ENCODE assay signal across 8 cellular contexts in the genomic region with DNA sequence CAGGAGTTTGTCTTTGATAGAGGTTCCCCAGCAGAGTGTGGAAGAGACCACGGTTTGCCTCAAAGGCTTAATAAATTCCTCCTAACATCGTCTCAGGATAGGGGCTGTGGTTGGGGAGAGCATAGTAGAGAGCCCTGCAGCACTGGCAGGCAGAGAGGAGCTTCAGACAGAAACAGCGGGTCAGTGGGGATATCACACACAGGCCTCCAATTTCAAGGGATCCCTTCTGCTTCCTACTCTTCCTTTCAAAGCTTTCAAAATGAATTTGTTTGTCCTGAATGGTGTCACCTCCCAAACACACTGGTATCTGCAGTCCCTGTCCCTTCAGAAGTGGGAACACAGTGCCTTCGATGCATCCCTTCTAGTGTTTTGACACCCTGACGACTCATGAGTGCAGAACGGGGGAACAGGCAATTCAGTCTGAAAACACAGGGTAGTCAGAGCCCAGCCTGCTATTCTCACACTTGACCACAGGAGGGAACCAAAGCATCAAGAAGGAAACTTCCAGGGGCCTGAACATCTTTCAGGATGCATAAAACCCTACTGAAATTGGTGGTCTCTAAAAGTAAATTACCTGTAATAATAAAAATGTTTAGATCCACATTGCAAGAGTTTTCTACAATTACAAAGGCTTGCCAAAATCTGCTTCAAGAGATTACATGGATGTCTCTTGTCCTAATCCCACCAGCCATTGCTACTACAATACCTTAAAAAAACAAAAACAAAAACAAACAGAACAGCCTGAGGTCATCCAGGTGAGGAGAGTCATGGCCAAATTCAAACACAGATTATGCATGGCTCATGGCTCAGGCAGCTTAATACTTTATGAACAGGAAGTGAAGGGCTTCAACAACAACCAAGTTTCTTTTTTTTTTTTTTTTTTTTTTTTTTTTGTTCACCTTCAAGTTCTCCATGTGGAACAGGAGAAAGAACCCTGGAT. TPM values are rescaled to one million over a fixed set of nuclear protein-coding genes. Genes with fewer than 3 reads are reported as not detected.
DNase-seq lines count a peak whose midpoint lies in the region; ATAC-seq, FAIRE-seq and TF ChIP-seq lines count a peak whose summit lies in the region.

No MANE protein-coding gene starts in this region.

- peak; percentile 99 for TF ChIP-seq CTCF in astrocyte (IDR thresholded peaks at IDR 0.05; ENCODE audit: insufficient read depth, low read depth, low read length)

- H3K9me3 Mint-ChIP-seq in T-helper 2 cell treated with Interferon-gamma antibody and Interleukin-4, amounts not matched to agents 5 μg/mL and 100 μg/mL, for 36 hours, result no peaks in the 10 kb centered on the region
- no peaks in the 10 kb centered on the region for H3K9me3 Mint-ChIP-seq in astrocyte (ENCODE audit: unreplicated experiment)

- H3K4me1 Mint-ChIP-seq in T-helper 2 cell treated with Interferon-gamma antibody and Interleukin-4, amounts not matched to agents 5 μg/mL and 100 μg/mL, for 36 hours (ENCODE audit: low read depth), result peaks cover 50% of the 10 kb centered on the region
- peaks cover 12% of the 10 kb centered on the region for H3K4me1 Mint-ChIP-seq in astrocyte (ENCODE audit: low read depth, unreplicated experiment)

- H3K4me2 ChIP-seq in astrocyte (ENCODE audit: low read length), result no peak overlapping the region

- H3K27me3 Mint-ChIP-seq in T-helper 2 cell treated with Interferon-gamma antibody and Interleukin-4, amounts not matched to agents 5 μg/mL and 100 μg/mL, for 36 hours (ENCODE audit: low read depth), result no peaks in the 10 kb centered on the region
- H3K27me3 Mint-ChIP-seq in astrocyte (ENCODE audit: low read depth, unreplicated experiment), result peaks cover 13% of the 10 kb centered on the region

- H3K4me1 ChIP-seq in astrocyte (ENCODE audit: insufficient read depth, low read length) (peaks cover 9% of the 10 kb centered on the region), skeletal muscle tissue (ENCODE audit: control insufficient read depth in 3 of 3, insufficient read depth in 3 of 3, low read length in 3 of 3) (peaks cover 0 to 13% (median 11%) of the 10 kb centered on the region in 3 donors)

- peak overlapping the region; percentile 59 for H3K4me3 Mint-ChIP-seq in T-helper 2 cell treated with Interferon-gamma antibody and Interleukin-4, amounts not matched to agents 5 μg/mL and 100 μg/mL, for 36 hours
- no peak overlapping the region for H3K4me3 Mint-ChIP-seq in astrocyte (ENCODE audit: unreplicated experiment)

- H3K9ac ChIP-seq in astrocyte (ENCODE audit: low read length) (no peak overlapping the region), skeletal muscle tissue (ENCODE audit: low read depth in 1 of 3, low read length in 3 of 3) (peak overlapping the region in 2 of 3 donors; percentile 10 to 27)

- H3K27me3 ChIP-seq in H7 (ENCODE audit: control insufficient read depth, insufficient read depth, low read length) (no peaks in the 10 kb centered on the region), astrocyte (ENCODE audit: insufficient read depth, low read length) (no peaks in the 10 kb centered on the region), skeletal muscle tissue (ENCODE audit: control insufficient read depth in 3 of 3, insufficient read depth in 3 of 3, low read length in 3 of 3) (no peaks in the 10 kb centered on the region)

- FAIRE-seq in astrocyte (lab: Jason Lieb, UNC), result peak; percentile 68

- no peak overlapping the region for H3K4me3 ChIP-seq in H7 (ENCODE audit: insufficient read depth, low read depth, low read length)
- H3K4me3 ChIP-seq in astrocyte (ENCODE audit: insufficient read depth, low read depth, low read length), result no peak overlapping the region
- no peak overlapping the region for H3K4me3 ChIP-seq in skeletal muscle tissue (ENCODE audit: low read length in 3 of 3)

- H3K36me3 ChIP-seq in H7 (replicated peaks; ENCODE audit: control insufficient read depth, insufficient read depth, low read length) (no peaks in the 10 kb centered on the region), astrocyte (ENCODE audit: insufficient read depth, low read length) (no peaks in the 10 kb centered on the region), skeletal muscle tissue (ENCODE audit: control insufficient read depth in 3 of 3, insufficient read depth in 3 of 3, low read length in 3 of 3) (no peaks in the 10 kb centered on the region)

- H3K9me3 ChIP-seq in astrocyte (ENCODE audit: insufficient read depth, low read depth, low read length) (no peaks in the 10 kb centered on the region), skeletal muscle tissue (ENCODE audit: control insufficient read depth in 3 of 3, low read length in 3 of 3) (no peaks in the 10 kb centered on the region)

- H3K27ac ChIP-seq in astrocyte (ENCODE audit: low read depth, low read length) (no peak overlapping the region), skeletal muscle tissue (ENCODE audit: low read depth, low read length) (no peak overlapping the region)

- H3K27ac Mint-ChIP-seq in T-helper 2 cell treated with Interferon-gamma antibody and Interleukin-4, amounts not matched to agents 5 μg/mL and 100 μg/mL, for 36 hours, result peak overlapping the region; percentile 52
- H3K27ac Mint-ChIP-seq in astrocyte (ENCODE audit: unreplicated experiment), result no peak overlapping the region

- no peaks in the 10 kb centered on the region for H4K20me1 ChIP-seq in astrocyte (ENCODE audit: insufficient read depth, low read length)

- peak overlapping the region; percentile 66 for H2AFZ ChIP-seq in astrocyte (ENCODE audit: low read depth, low read length)

- ATAC-seq in GM19397 (IDR thresholded peaks at IDR 0.05; ENCODE audit: unreplicated experiment), result no peak

- no peaks in the 10 kb centered on the region for H3K79me2 ChIP-seq in astrocyte (ENCODE audit: insufficient read depth, low read length)

- DNase-seq in DMS79 treated with DMSO at 0.1 percent for 48 hours (lab: John Stamatoyannopoulos, UW), result peak; percentile 65
- peak; percentile 82 for DNase-seq in H7
- peak; percentile 17 for DNase-seq in NCI-H1048 (lab: John Stamatoyannopoulos, UW)
- peak; percentile 48 for DNase-seq in T-helper 2 cell treated with Interferon-gamma antibody and Interleukin-4, amounts not matched to agents 5 μg/mL and 100 μg/mL, for 36 hours (ENCODE audit: low spot score)
- peak; percentile 26 for DNase-seq in astrocyte (ENCODE audit: low read depth)
- DNase-seq in hepatic stellate cell (ENCODE audit: low spot score), result peak; percentile 62

- H3K36me3 Mint-ChIP-seq in T-helper 2 cell treated with Interferon-gamma antibody and Interleukin-4, amounts not matched to agents 5 μg/mL and 100 μg/mL, for 36 hours (ENCODE audit: low read depth), result no peaks in the 10 kb centered on the region
- H3K36me3 Mint-ChIP-seq in astrocyte (ENCODE audit: low read depth, unreplicated experiment), result no peaks in the 10 kb centered on the region

RNA-seq across cellular contexts. Expression of gene SLC14A2, which starts 49.8 kb away (rescaled TPM):
- 0.04 TPM in 1 of 2 replicates, not detected in the other for total RNA-seq in H7 (2014; rRNA removed; shearing (Covaris generic))
- not detected in 2 replicates for total RNA-seq in astrocyte
- total RNA-seq in skeletal muscle tissue, result not detected

RNA-seq across cellular contexts. Expression of gene SLC14A1, which starts 58.9 kb away (rescaled TPM):
- not detected in 2 replicates for total RNA-seq in H7 (2014; rRNA removed; shearing (Covaris generic))
- not detected in 2 replicates for total RNA-seq in astrocyte
- 14.6 TPM for total RNA-seq in skeletal muscle tissue

Comparison
In these comparisons a context has a peak if more than half of its experiments do, and no peak if none do; other contexts are left out.
1. DNase-seq: peak in every context shown above with its lines; median percentile 82 in H7; 65 in DMS79 treated with DMSO at 0.1 percent for 48 hours; 62 in hepatic stellate cell; 48 in T-helper 2 cell treated with Interferon-gamma antibody and Interleukin-4, amounts not matched to agents 5 μg/mL and 100 μg/mL, for 36 hours; 26 in astrocyte; 17 in NCI-H1048.
2. RNA of gene SLC14A1, which starts 58.9 kb away (total RNA-seq): 14.6 TPM in skeletal muscle tissue (single experiment); not detected in H7 and not detected in astrocyte; every median in the first group is over 10 times any median in the second.